28 cellular contexts compared by ENCODE assay signal in genomic region chr10:131960631-131961046, GRCh38. TPM values are rescaled to one million over a fixed set of nuclear protein-coding genes. Genes with fewer than 3 reads are reported as not detected.
DNase-seq lines count a peak whose midpoint lies in the region; ATAC-seq, FAIRE-seq and TF ChIP-seq lines count a peak whose summit lies in the region.
"Had no signal": no experiment of that assay in that cellular context is flagged by ENCODE, and none has a peak within 500 bp of the region (broad histone marks: within the 10 kb centered on the region; RNA-seq: fewer than 3 reads in every experiment).

No MANE protein-coding gene starts in this region.

- no peaks in the 10 kb centered on the region for H3K9me3 Mint-ChIP-seq in activated naive CD4-positive, alpha-beta T cell treated with anti-CD3 and anti-CD28 coated beads, Interleukin-2, amount 10 ng/mL, durations not matched to agents 7 days and 5 days
- H3K9me3 Mint-ChIP-seq: activated naive CD4-positive, alpha-beta T cell treated with anti-CD3 and anti-CD28 coated beads, Interleukin-2, amount 50 U/mL, for 24 hours; activated T-helper 1 cell treated with anti-CD3 and anti-CD28 coated beads, Interleukin-12 subunit alpha, Interleukin-12 subunit beta, Interleukin-2, Interleukin-4 antibody, amounts not matched to agents 30 ng/mL and 10 ng/mL and 1 ng/mL, durations not matched to agents 14 hours and 24 hours and 36 hours; IgD-negative memory B cell; T-helper 1 cell treated with Interleukin-12 subunit alpha and Interleukin-12 subunit beta and Interleukin-4 antibody, amounts not matched to agents 30 μg/mL and 1 μg/mL, for 36 hours had no signal

- H3K4me3 Mint-ChIP-seq in activated naive CD4-positive, alpha-beta T cell treated with anti-CD3 and anti-CD28 coated beads, Interleukin-2, amount 10 ng/mL, durations not matched to agents 7 days and 5 days, result no peak overlapping the region
- H3K4me3 Mint-ChIP-seq: activated naive CD4-positive, alpha-beta T cell treated with anti-CD3 and anti-CD28 coated beads, Interleukin-2, amount 50 U/mL, for 24 hours; activated T-helper 1 cell treated with anti-CD3 and anti-CD28 coated beads, Interleukin-12 subunit alpha, Interleukin-12 subunit beta, Interleukin-2, Interleukin-4 antibody, amounts not matched to agents 30 ng/mL and 10 ng/mL and 1 ng/mL, durations not matched to agents 14 hours and 24 hours and 36 hours; IgD-negative memory B cell; T-helper 1 cell treated with Interleukin-12 subunit alpha and Interleukin-12 subunit beta and Interleukin-4 antibody, amounts not matched to agents 30 μg/mL and 1 μg/mL, for 36 hours had no signal

- no peaks in the 10 kb centered on the region for H3K27me3 ChIP-seq in RWPE2 (ENCODE audit: insufficient read depth, poor library complexity, severe bottlenecking)
- H3K27me3 ChIP-seq in HepG2 (ENCODE audit: control insufficient read depth in 1 of 2, insufficient read depth in 2 of 2, low read length in 2 of 2), result no peaks in the 10 kb centered on the region
- H3K27me3 ChIP-seq in upper lobe of left lung, result no peaks in the 10 kb centered on the region
- H3K27me3 ChIP-seq in HAP-1 (ENCODE audit: low read depth), result no peaks in the 10 kb centered on the region
- H3K27me3 ChIP-seq: vagina had no signal

- in situ Hi-C loops in HepG2 (cut with HindIII; ENCODE audit: extremely low pct_ligation_motif_present, low pct_unique_long_range_greater_than_20kb) (no loop called here), HAP-1 (cut with MboI; ENCODE audit: low sequenced_read_pairs) (no loop called here)

- CTCF ChIA-PET in activated naive CD4-positive, alpha-beta T cell treated with anti-CD3 and anti-CD28 coated beads, Interleukin-2, amount 10 ng/mL, durations not matched to agents 7 days and 5 days (lab: Charles Lee), result no interaction called here
- CTCF ChIA-PET in HepG2 (lab: Yijun Ruan, JAX; ENCODE audit: low intra/inter-chr PET ratio, low total read pairs), result no interaction called here

- no peaks in the 10 kb centered on the region for H4K20me1 ChIP-seq in HepG2 (ENCODE audit: insufficient read depth, low read length)

- TF ChIP-seq EP300 in HepG2 (IDR thresholded peaks at IDR 0.05; ENCODE audit: low read depth in 2 of 2, low read length in 2 of 2), result no peak
- no peak for TF ChIP-seq EP300 in HepG2 (CRISPR knock-in tag; IDR thresholded peaks at IDR 0.05; ENCODE audit: borderline replicate concordance)
- no peak for TF ChIP-seq EP300 in upper lobe of left lung (IDR thresholded peaks at IDR 0.05)

- H3K9ac ChIP-seq in HepG2 (ENCODE audit: insufficient read depth, low read depth, low read length), result no peak overlapping the region

- H3K4me1 Mint-ChIP-seq in activated naive CD4-positive, alpha-beta T cell treated with anti-CD3 and anti-CD28 coated beads, Interleukin-2, amount 10 ng/mL, durations not matched to agents 7 days and 5 days, result peaks cover 19% of the 10 kb centered on the region
- H3K4me1 Mint-ChIP-seq: IgD-negative memory B cell had no signal

- no peaks in the 10 kb centered on the region for H3K27me3 Mint-ChIP-seq in activated naive CD4-positive, alpha-beta T cell treated with anti-CD3 and anti-CD28 coated beads, Interleukin-2, amount 10 ng/mL, durations not matched to agents 7 days and 5 days
- H3K27me3 Mint-ChIP-seq: activated naive CD4-positive, alpha-beta T cell treated with anti-CD3 and anti-CD28 coated beads, Interleukin-2, amount 50 U/mL, for 24 hours; IgD-negative memory B cell had no signal

- no peak for TF ChIP-seq RAD21 in HepG2 (CRISPR knock-in tag; IDR thresholded peaks at IDR 0.05)

- no peak overlapping the region for H3K4me3 ChIP-seq in RWPE2 (ENCODE audit: severe bottlenecking)
- H3K4me3 ChIP-seq in HepG2 (replicated peaks in 1 of 3; ENCODE audit: insufficient read depth in 1 of 3, low read depth in 2 of 3, low read length in 3 of 3), result no peak overlapping the region
- no peak overlapping the region for H3K4me3 ChIP-seq in upper lobe of left lung
- no peak overlapping the region for H3K4me3 ChIP-seq in HAP-1
- H3K4me3 ChIP-seq: A549, coronary artery, prostate gland, thoracic aorta, vagina had no signal

- ATAC-seq in RWPE2 (ENCODE audit: low read depth) (0 out of 3 replicates have a peak, but pooled peaks have one; percentile 11), HepG2 (peak; percentile 30), upper lobe of left lung (ENCODE audit: low FRiP score in 2 of 2) (peak; percentile 19 to 22)

- no peak for DNase-seq in activated naive CD4-positive, alpha-beta T cell treated with anti-CD3 and anti-CD28 coated beads, Interleukin-2, amount 10 ng/mL, durations not matched to agents 7 days and 5 days
- DNase-seq in activated naive CD4-positive, alpha-beta T cell treated with anti-CD3 and anti-CD28 coated beads, Interleukin-2, amount 50 U/mL, for 16 hours, result no peak
- DNase-seq in RWPE2 (ENCODE audit: low spot score) (no peak), HepG2 (ENCODE audit: low spot score) (no peak), upper lobe of left lung (peak in 1 of 2 donors; percentile 58), NCI-H748 treated with DMSO at 0.1 percent for 48 hours (lab: John Stamatoyannopoulos, UW) (no peak), HAP-1 (ENCODE audit: low spot score in 2 of 2) (no peak), Kasumi-1 (lab: John Stamatoyannopoulos, UW) (no peak)
- DNase-seq: AML-193; amygdala; DMS153; effector memory CD4-positive, alpha-beta T cell; NCI-H1092 treated with DMSO at 0.1 percent for 48 hours; NCI-H187 treated with DMSO at 0.1 percent for 48 hours; NCI-H524 treated with DMSO at 0.1 percent for 48 hours; stimulated activated naive CD8-positive, alpha-beta T cell treated with anti-CD3 and anti-CD28 coated beads, Interleukin-15, Interleukin-2, amounts not matched to agents 100 U/mL and 50 U/mL, for 24 hours had no signal

- H3K36me3 ChIP-seq in RWPE2 (ENCODE audit: low read depth) (peaks cover 19% of the 10 kb centered on the region), HepG2 (replicated peaks in 1 of 2; ENCODE audit: control insufficient read depth in 1 of 2, insufficient read depth in 2 of 2, low read length in 2 of 2) (peaks cover 17 to 24% of the 10 kb centered on the region in 2 experiments; a peak in 4 of 5 replicates), upper lobe of left lung (peaks cover 7 to 45% (median 29%) of the 10 kb centered on the region in 4 donors), HAP-1 (replicated peaks) (peaks cover 19% of the 10 kb centered on the region)

- H3K4me1 ChIP-seq in RWPE2 (ENCODE audit: insufficient read depth, poor library complexity, severe bottlenecking) (no peaks in the 10 kb centered on the region), HepG2 (ENCODE audit: insufficient read depth, low read length) (no peaks in the 10 kb centered on the region), upper lobe of left lung (no peaks in the 10 kb centered on the region), HAP-1 (no peaks in the 10 kb centered on the region)
- H3K4me1 ChIP-seq: A549, prostate gland, vagina had no signal

- no peak; a peak in 1 of 4 replicates for TF ChIP-seq POLR2A in HepG2 (IDR thresholded peaks at IDR 0.05; ENCODE audit: insufficient read depth in 1 of 2, low read depth in 2 of 2, low read length in 2 of 2)
- no peak for TF ChIP-seq POLR2A in upper lobe of left lung (IDR thresholded peaks at IDR 0.05)

- H3K79me2 ChIP-seq in HepG2 (ENCODE audit: insufficient read depth, low read length), result no peaks in the 10 kb centered on the region

- TF ChIP-seq CTCF in RWPE2 (IDR thresholded peaks at IDR 0.05; ENCODE audit: poor library complexity, severe bottlenecking) (no peak), HepG2 (CRISPR knock-in tag; IDR thresholded peaks at IDR 0.05) (no peak), upper lobe of left lung (IDR thresholded peaks at IDR 0.05) (no peak)

- peak overlapping the region; percentile 54 for H3K27ac Mint-ChIP-seq in activated naive CD4-positive, alpha-beta T cell treated with anti-CD3 and anti-CD28 coated beads, Interleukin-2, amount 10 ng/mL, durations not matched to agents 7 days and 5 days
- H3K27ac Mint-ChIP-seq: activated naive CD4-positive, alpha-beta T cell treated with anti-CD3 and anti-CD28 coated beads, Interleukin-2, amount 50 U/mL, for 24 hours; activated T-helper 1 cell treated with anti-CD3 and anti-CD28 coated beads, Interleukin-12 subunit alpha, Interleukin-12 subunit beta, Interleukin-2, Interleukin-4 antibody, amounts not matched to agents 30 ng/mL and 10 ng/mL and 1 ng/mL, durations not matched to agents 14 hours and 24 hours and 36 hours; T-helper 1 cell treated with Interleukin-12 subunit alpha and Interleukin-12 subunit beta and Interleukin-4 antibody, amounts not matched to agents 30 μg/mL and 1 μg/mL, for 36 hours had no signal

- H3K36me3 Mint-ChIP-seq in activated naive CD4-positive, alpha-beta T cell treated with anti-CD3 and anti-CD28 coated beads, Interleukin-2, amount 10 ng/mL, durations not matched to agents 7 days and 5 days, result peaks cover 23% of the 10 kb centered on the region

- no peak overlapping the region for H2AFZ ChIP-seq in HepG2 (ENCODE audit: low read length)

- FAIRE-seq in HepG2 (lab: Jason Lieb, UNC), result no peak
- FAIRE-seq: A549, H54, RCC 7860, TTC549 had no signal

- H3K4me2 ChIP-seq in HepG2 (ENCODE audit: low read depth, low read length), result no peak overlapping the region
- H3K4me2 ChIP-seq: A549 had no signal

- BruUV-seq in HepG2 (replicated peaks; lab: Mats Ljungman, UMichigan), result no TSS peak

- H3K27ac ChIP-seq in RWPE2 (ENCODE audit: poor library complexity, severe bottlenecking) (no peak overlapping the region), HepG2 (ENCODE audit: extremely low read length, insufficient read depth, low read length) (no peak overlapping the region), upper lobe of left lung (no peak overlapping the region)
- H3K27ac ChIP-seq: A549, coronary artery, thoracic aorta, vagina had no signal

- intact Hi-C loops in HepG2 (cut with micrococcal nuclease; ENCODE audit: unreplicated experiment), result no loop called here

- H3K9me3 ChIP-seq in RWPE2 (ENCODE audit: severe bottlenecking) (no peaks in the 10 kb centered on the region), HepG2 (ENCODE audit: low read length) (no peaks in the 10 kb centered on the region), upper lobe of left lung (no peaks in the 10 kb centered on the region), HAP-1 (no peaks in the 10 kb centered on the region)
- H3K9me3 ChIP-seq: A549, prostate gland, thoracic aorta, vagina had no signal

- 96% methylated on average over 13 of the region's 18 CpGs for WGBS in HepG2 (ENCODE audit: low lambda C conversion rate)
- WGBS in upper lobe of left lung, 2 donors, result 90 to 93% methylated on average over 8 to 18 of the region's 18 CpGs

- POLR2A ChIA-PET in HepG2 (lab: Yijun Ruan, JAX), result no interaction called here

RNA-seq across cellular contexts. Expression of gene BNIP3, which starts 21.1 kb away (rescaled TPM):
- total RNA-seq in HepG2 (2016; rRNA removed; fragmentation: Illumina TruSeq; extraction: Trizol) (73.7 and 86.7 TPM in 2 replicates), upper lobe of left lung (100 to 1,000 TPM in 1 of 6 donors, 10 to 100 TPM in 5; 34.6 to 114 (median 51.9) TPM)
- 57.4 and 60.2 TPM in 2 replicates for total RNA-seq in HepG2 (2016; cell fraction: cytosol; rRNA removed; fragmentation: Illumina TruSeq; extraction: Trizol; ENCODE audit: low read depth)
- total RNA-seq in HepG2 (2016; cell fraction: insoluble cytoplasmic fraction; rRNA removed; fragmentation: Illumina TruSeq; extraction: Trizol), result 71.8 and 94.2 TPM in 2 replicates
- 64.9 and 67.4 TPM in 2 replicates for total RNA-seq in HepG2 (2016; cell fraction: membrane; rRNA removed; fragmentation: Illumina TruSeq; extraction: Trizol)
- 26.3 and 33.7 TPM in 2 replicates for total RNA-seq in HepG2 (2016; cell fraction: nucleus; rRNA removed; fragmentation: Illumina TruSeq; extraction: Trizol)
- polyA plus RNA-seq in HepG2 (2011; rRNA removed), result 170 and 223 TPM in 2 replicates
- polyA plus RNA-seq in HepG2 (2011; cell fraction: cytosol; rRNA removed), result 338 and 339 TPM in 2 replicates
- polyA plus RNA-seq in HepG2 (2011; cell fraction: nucleus; rRNA removed), result 163 and 165 TPM in 2 replicates
- polyA plus RNA-seq in HepG2 (2012), result 188 and 302 TPM in 2 replicates
- polyA plus RNA-seq in HepG2 (2016; cell fraction: cytosol; fragmentation: Illumina TruSeq; extraction: Trizol; ENCODE audit: low read depth), result 70.8 and 79.0 TPM in 2 replicates
- polyA plus RNA-seq in HepG2 (2016; cell fraction: insoluble cytoplasmic fraction; fragmentation: Illumina TruSeq; extraction: Trizol; ENCODE audit: low read depth), result 107 and 108 TPM in 2 replicates
- 59.2 and 59.3 TPM in 2 replicates for polyA plus RNA-seq in HepG2 (2016; cell fraction: membrane; fragmentation: Illumina TruSeq; extraction: Trizol; ENCODE audit: low read depth)
- 56.7 and 59.3 TPM in 2 replicates for polyA plus RNA-seq in HepG2 (2016; cell fraction: nucleus; fragmentation: Illumina TruSeq; extraction: Trizol; ENCODE audit: insufficient read depth, low read depth)
- polyA minus RNA-seq in HepG2 (2011; rRNA and poly(A)+ RNA removed; ENCODE audit: low replicate concordance), result 13.5 and 140 TPM in 2 replicates
- 117 and 136 TPM in 2 replicates for polyA minus RNA-seq in HepG2 (2011; cell fraction: cytosol; rRNA and poly(A)+ RNA removed)
- 54.7 and 62.3 TPM in 2 replicates for polyA minus RNA-seq in HepG2 (2011; cell fraction: nucleus; rRNA and poly(A)+ RNA removed)

RNA-seq across cellular contexts. Expression of gene PPP2R2D, which starts 59.8 kb away (rescaled TPM):
- total RNA-seq in HepG2 (2016; rRNA removed; fragmentation: Illumina TruSeq; extraction: Trizol), result 33.2 and 34.4 TPM in 2 replicates
- 47.7 and 48.9 TPM in 2 replicates for total RNA-seq in HepG2 (2016; cell fraction: cytosol; rRNA removed; fragmentation: Illumina TruSeq; extraction: Trizol; ENCODE audit: low read depth)
- 31.4 and 33.7 TPM in 2 replicates for total RNA-seq in HepG2 (2016; cell fraction: insoluble cytoplasmic fraction; rRNA removed; fragmentation: Illumina TruSeq; extraction: Trizol)
- total RNA-seq in HepG2 (2016; cell fraction: membrane; rRNA removed; fragmentation: Illumina TruSeq; extraction: Trizol), result 86.0 and 86.6 TPM in 2 replicates
- 29.7 and 31.1 TPM in 2 replicates for total RNA-seq in HepG2 (2016; cell fraction: nucleus; rRNA removed; fragmentation: Illumina TruSeq; extraction: Trizol)
- 32.7 TPM in 2 replicates for polyA plus RNA-seq in HepG2 (2011; rRNA removed)
- polyA plus RNA-seq in HepG2 (2011; cell fraction: cytosol; rRNA removed), result 31.1 and 33.7 TPM in 2 replicates
- 42.0 and 48.5 TPM in 2 replicates for polyA plus RNA-seq in HepG2 (2011; cell fraction: nucleus; rRNA removed)
- polyA plus RNA-seq in HepG2 (2012), result 26.5 and 33.1 TPM in 2 replicates
- 64.7 and 70.1 TPM in 2 replicates for polyA plus RNA-seq in HepG2 (2016; cell fraction: cytosol; fragmentation: Illumina TruSeq; extraction: Trizol; ENCODE audit: low read depth)
- polyA plus RNA-seq in HepG2 (2016; cell fraction: insoluble cytoplasmic fraction; fragmentation: Illumina TruSeq; extraction: Trizol; ENCODE audit: low read depth), result 40.4 and 47.0 TPM in 2 replicates
- 94.1 and 94.6 TPM in 2 replicates for polyA plus RNA-seq in HepG2 (2016; cell fraction: membrane; fragmentation: Illumina TruSeq; extraction: Trizol; ENCODE audit: low read depth)
- polyA plus RNA-seq in HepG2 (2016; cell fraction: nucleus; fragmentation: Illumina TruSeq; extraction: Trizol; ENCODE audit: insufficient read depth, low read depth), result 53.3 and 54.4 TPM in 2 replicates
- polyA minus RNA-seq in HepG2 (2011; rRNA and poly(A)+ RNA removed; ENCODE audit: low replicate concordance), result 40.2 and 62.1 TPM in 2 replicates
- polyA minus RNA-seq in HepG2 (2011; cell fraction: cytosol; rRNA and poly(A)+ RNA removed), result 16.4 and 18.6 TPM in 2 replicates
- 44.7 and 44.8 TPM in 2 replicates for polyA minus RNA-seq in HepG2 (2011; cell fraction: nucleus; rRNA and poly(A)+ RNA removed)
- 10 to 100 TPM; 20.5 to 60.8 (median 28.7) TPM for total RNA-seq in upper lobe of left lung
